Comparison of ENCODE assay signal across 25 cellular contexts in genomic region chr10:79026341-79026761, GRCh38. TPM values are rescaled to one million over a fixed set of nuclear protein-coding genes. Genes with fewer than 3 reads are reported as not detected.
DNase-seq lines count a peak whose midpoint lies in the region; ATAC-seq and TF ChIP-seq lines count a peak whose summit lies in the region.
"Had no signal": no experiment of that assay in that cellular context is flagged by ENCODE, and none has a peak within 500 bp of the region (broad histone marks: within the 10 kb centered on the region; RNA-seq: fewer than 3 reads in every experiment).

No MANE protein-coding gene starts in this region.

- no peaks in the 10 kb centered on the region for H3K79me1 ChIP-seq in neuronal stem cell (ENCODE audit: low read depth, low read length)

- no peak overlapping the region for H2BK5ac ChIP-seq in neuronal stem cell (ENCODE audit: low read length)

- no peaks in the 10 kb centered on the region for H3K36me3 ChIP-seq in left ventricle myocardium inferior
- no peaks in the 10 kb centered on the region for H3K36me3 ChIP-seq in neuronal stem cell (replicated peaks in 1 of 2; ENCODE audit: control insufficient read depth in 2 of 2, insufficient read depth in 2 of 2, low read length in 2 of 2)
- H3K36me3 ChIP-seq: BE2C, heart left ventricle, transverse colon had no signal

- no peak overlapping the region for H4K8ac ChIP-seq in neuronal stem cell (ENCODE audit: low read depth, low read length)

- H3K14ac ChIP-seq in neuronal stem cell (ENCODE audit: low read length) = peak overlapping the region; percentile 66

- H3K4me1 ChIP-seq in left ventricle myocardium inferior = peaks cover 32% of the 10 kb centered on the region
- H3K4me1 ChIP-seq in neuronal stem cell (ENCODE audit: control insufficient read depth in 2 of 2, insufficient read depth in 1 of 2, low read depth in 1 of 2, low read length in 2 of 2) = peaks cover 8 to 18% of the 10 kb centered on the region in 2 donors
- H3K4me1 ChIP-seq: transverse colon had no signal

- no peak overlapping the region for H3K27ac ChIP-seq in left ventricle myocardium inferior (replicated peaks)
- H3K27ac ChIP-seq in neuronal stem cell (replicated peaks; ENCODE audit: low read length) = no peak overlapping the region
- H3K27ac ChIP-seq: transverse colon had no signal

- H3K4me3 Mint-ChIP-seq in immature natural killer cell = peak overlapping the region in 2 of 5 donors; percentile 31 to 49
- H3K4me3 Mint-ChIP-seq: activated CD4-positive, alpha-beta memory T cell treated with anti-CD3 and anti-CD28 coated beads, Interleukin-2, amount 10 ng/mL, durations not matched to agents 7 days and 5 days; memory B cell had no signal

- H3K9me3 Mint-ChIP-seq in immature natural killer cell = no peaks in the 10 kb centered on the region
- H3K9me3 Mint-ChIP-seq: activated CD4-positive, alpha-beta memory T cell treated with anti-CD3 and anti-CD28 coated beads, Interleukin-2, amount 10 ng/mL, durations not matched to agents 7 days and 5 days; memory B cell had no signal

- no peak overlapping the region for H3K4me3 ChIP-seq in left ventricle myocardium inferior
- H3K4me3 ChIP-seq in neuronal stem cell (ENCODE audit: low read length in 2 of 2) = no peak overlapping the region
- H3K4me3 ChIP-seq: body of pancreas, heart left ventricle, K562, smooth muscle cell, transverse colon had no signal

- no peaks in the 10 kb centered on the region for H3K36me3 Mint-ChIP-seq in immature natural killer cell
- H3K36me3 Mint-ChIP-seq: memory B cell had no signal

- no peak overlapping the region for H2AFZ ChIP-seq in neuronal stem cell (ENCODE audit: low read length)

- H3K23ac ChIP-seq in neuronal stem cell (ENCODE audit: low read depth, low read length, poor library complexity) = no peak overlapping the region

- H2BK12ac ChIP-seq in neuronal stem cell (ENCODE audit: low read length) = no peak overlapping the region

- intact Hi-C loops in left cardiac atrium (cut with DNase I) (no loop called here), left ventricle myocardium inferior (cut with micrococcal nuclease) (no loop called here)

- H3K27me3 ChIP-seq in left ventricle myocardium inferior (ENCODE audit: low read depth) = no peaks in the 10 kb centered on the region
- H3K27me3 ChIP-seq in neuronal stem cell (ENCODE audit: control insufficient read depth in 3 of 3, insufficient read depth in 3 of 3, low read depth in 1 of 3, low read length in 3 of 3) = peaks cover 0 to 18% (median 1%) of the 10 kb centered on the region in 3 experiments
- H3K27me3 ChIP-seq: BE2C, body of pancreas, heart left ventricle, transverse colon had no signal

- peak overlapping the region in 5 of 6 donors; percentile 75 to 92 (median 81) for H3K27ac Mint-ChIP-seq in immature natural killer cell
- H3K27ac Mint-ChIP-seq: activated CD4-positive, alpha-beta memory T cell treated with anti-CD3 and anti-CD28 coated beads, Interleukin-2, amount 10 ng/mL, durations not matched to agents 7 days and 5 days; memory B cell had no signal

- DNase-seq in left cardiac atrium (peak; percentile 13), left ventricle myocardium inferior (no peak), immature natural killer cell (no peak), neuronal stem cell (ENCODE audit: low spot score) (no peak), GM03348 (ENCODE audit: low spot score) (no peak)
- no peak for DNase-seq in activated naive CD4-positive, alpha-beta T cell (lab: John Stamatoyannopoulos, UW)
- DNase-seq: activated CD4-positive, alpha-beta memory T cell treated with anti-CD3 and anti-CD28 coated beads, Interleukin-2, amount 10 ng/mL, durations not matched to agents 7 days and 5 days; activated CD4-positive, alpha-beta T cell treated with anti-CD3 and anti-CD28 coated beads for 1 hour; BE2C; body of pancreas; COR-L47; effector memory CD4-positive, alpha-beta T cell; foreskin fibroblast; HCEC 1CT; kidney glomerular epithelial cell; NCI-H2081; NCI-H345; stimulated activated CD4-positive, alpha-beta T cell treated with anti-CD3 and anti-CD28 coated beads, Interleukin-2, amount 100 ng/mL, for 24 hours; transverse colon had no signal

- H2BK15ac ChIP-seq in neuronal stem cell (ENCODE audit: low read length) = peak overlapping the region; percentile 34

- no peak for TF ChIP-seq CTCF in left ventricle myocardium inferior (IDR thresholded peaks at IDR 0.05; ENCODE audit: borderline replicate concordance)

- H2BK120ac ChIP-seq in neuronal stem cell (ENCODE audit: low read depth, low read length) = no peak overlapping the region

- no peak overlapping the region for H3K18ac ChIP-seq in neuronal stem cell (ENCODE audit: low read length)

- H3K4me2 ChIP-seq in neuronal stem cell (ENCODE audit: insufficient read depth, low read length, poor library complexity, severe bottlenecking) = no peak overlapping the region
- H3K4me2 ChIP-seq: smooth muscle cell had no signal

- H3K27me3 Mint-ChIP-seq in immature natural killer cell (ENCODE audit: low read depth in 3 of 3) = peaks cover 29 to 39% (median 32%) of the 10 kb centered on the region in 3 donors
- H3K27me3 Mint-ChIP-seq: activated CD4-positive, alpha-beta memory T cell treated with anti-CD3 and anti-CD28 coated beads, Interleukin-2, amount 10 ng/mL, durations not matched to agents 7 days and 5 days had no signal

- H3K9me3 ChIP-seq in left ventricle myocardium inferior (replicated peaks) (no peaks in the 10 kb centered on the region), neuronal stem cell (replicated peaks in 1 of 2; ENCODE audit: control insufficient read depth in 2 of 2, insufficient read depth in 1 of 2, low read depth in 1 of 2, low read length in 2 of 2) (no peaks in the 10 kb centered on the region)
- H3K9me3 ChIP-seq: BE2C, body of pancreas, heart left ventricle, transverse colon had no signal

- ATAC-seq in left cardiac atrium (no peak), GM18511 (IDR thresholded peaks at IDR 0.05; ENCODE audit: unreplicated experiment) (no peak), GM19324 (IDR thresholded peaks at IDR 0.05; ENCODE audit: low FRiP score, unreplicated experiment) (no peak)
- ATAC-seq: body of pancreas, heart left ventricle had no signal

- no peak overlapping the region for H3K9ac ChIP-seq in neuronal stem cell (ENCODE audit: low read depth, low read length, poor library complexity)

- no peak overlapping the region for H4K91ac ChIP-seq in neuronal stem cell (ENCODE audit: low read depth, low read length, poor library complexity)

- no CpG with 5 or more reads among the region's 11 CpGs for WGBS in neuronal stem cell (ENCODE audit: extremely low coverage in 2 of 2, insufficient read length in 2 of 2, insufficient replicate concordance in 1 of 2), 2 donors

- peak overlapping the region; percentile 22 for H2AK5ac ChIP-seq in neuronal stem cell (ENCODE audit: low read depth, low read length)

- H3K4ac ChIP-seq in neuronal stem cell (ENCODE audit: low read length) = no peak overlapping the region

- peaks cover 43 to 44% of the 10 kb centered on the region in 2 donors for H3K4me1 Mint-ChIP-seq in immature natural killer cell

RNA-seq across cellular contexts. Expression of gene ZMIZ1, which starts 42.4 kb away (rescaled TPM):
- total RNA-seq in left cardiac atrium = 10 to 100 TPM; 51.4 to 58.0 TPM
- 55.9 TPM for total RNA-seq in left ventricle myocardium inferior
- polyA plus RNA-seq in immature natural killer cell = 1 to 10 TPM; 1.2 to 9.5 (median 1.8) TPM
- polyA plus RNA-seq in neuronal stem cell (2013, experiment 1 of 2) = 21.6 TPM
- polyA plus RNA-seq in neuronal stem cell (2013, experiment 2 of 2) = 24.3 TPM
